ENCODE assay signal across 15 cellular contexts in the genomic region with DNA sequence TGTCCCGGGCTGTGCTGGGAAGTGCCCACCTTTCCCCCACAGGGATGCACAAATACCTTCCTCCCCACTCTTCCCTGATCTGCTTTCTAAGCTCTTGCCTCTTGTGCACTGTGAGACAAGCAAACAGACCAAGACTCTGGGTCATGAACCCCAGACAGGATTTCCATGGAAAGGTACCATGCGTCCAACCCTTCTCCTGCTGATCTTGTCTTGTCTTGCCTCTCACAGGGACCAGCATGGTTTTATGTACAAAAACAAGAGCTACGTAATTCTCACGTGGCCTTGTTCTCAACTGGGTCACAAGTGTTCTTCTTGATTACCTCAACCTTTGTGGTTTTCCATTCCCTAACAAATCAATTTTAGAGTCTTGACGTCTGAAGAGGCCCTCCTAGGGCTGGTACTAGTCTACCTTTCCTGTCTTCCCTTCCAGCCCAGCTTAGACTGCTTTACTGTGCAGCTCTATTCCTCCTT.
DNase-seq lines count a peak whose midpoint lies in the region; ATAC-seq, FAIRE-seq and TF ChIP-seq lines count a peak whose summit lies in the region.
"Had no signal": no experiment of that assay in that cellular context is flagged by ENCODE, and none has a peak within 500 bp of the region (broad histone marks: within the 10 kb centered on the region; RNA-seq: fewer than 3 reads in every experiment).

No MANE protein-coding gene starts in this region.

- TF ChIP-seq CTCF in HEK293 (tag by site-specific recombination; IDR thresholded peaks at IDR 0.05), result no peak
- TF ChIP-seq CTCF in bronchial epithelial cell (IDR thresholded peaks at IDR 0.05; ENCODE audit: insufficient read depth, low read length, severe bottlenecking), result no peak

- H3K27ac ChIP-seq in HEK293 (ENCODE audit: extremely low read depth, low read depth, low read length), result peak overlapping the region; percentile 88
- peak overlapping the region; percentile 66 for H3K27ac ChIP-seq in naive thymus-derived CD4-positive, alpha-beta T cell (ENCODE audit: low read depth, low read length)
- H3K27ac ChIP-seq: gastroesophageal sphincter had no signal

- intact Hi-C loops in naive thymus-derived CD4-positive, alpha-beta T cell (cut with micrococcal nuclease), result loop anchor here in 1 of 2 donors (1.0 kb wide), 1 partner anchor 9 kb away; no protein-coding TSS in a partner anchor

- POLR2A ChIA-PET in HEK293 (lab: Yijun Ruan, JAX), result interaction anchor here (0.8 to 2.1 kb wide), 4 partner anchors 10 to 163 kb away, joined by 3 to 8 read pairs (median 4); no protein-coding TSS in a partner anchor
- POLR2A ChIA-PET in naive thymus-derived CD4-positive, alpha-beta T cell (lab: Charles Lee), result interaction anchor here (1.0 kb wide), 1 partner anchor 22 kb away, joined by 3 read pairs; no protein-coding TSS in a partner anchor

- no peak for FAIRE-seq in bronchial epithelial cell (lab: Jason Lieb, UNC)
- FAIRE-seq: colon had no signal

- peaks cover 24% of the 10 kb centered on the region for H3K4me1 ChIP-seq in HEK293 (ENCODE audit: control insufficient read depth, insufficient read depth, low read length)
- H3K4me1 ChIP-seq in naive thymus-derived CD4-positive, alpha-beta T cell (ENCODE audit: control insufficient read depth in 2 of 2, insufficient read depth in 2 of 2, low read length in 2 of 2), result peaks cover 0 to 12% of the 10 kb centered on the region in 2 donors
- H3K4me1 ChIP-seq: gastroesophageal sphincter had no signal

- CTCF ChIA-PET in HEK293 (lab: Yijun Ruan, JAX), result interaction anchor here (0.7 kb wide), 1 partner anchor 137 kb away, joined by 3 read pairs; no protein-coding TSS in a partner anchor
- CTCF ChIA-PET in naive thymus-derived CD4-positive, alpha-beta T cell (lab: Charles Lee), result no interaction called here

- H3K27me3 ChIP-seq in bronchial epithelial cell (ENCODE audit: control insufficient read depth, insufficient read depth, low read length), result no peaks in the 10 kb centered on the region
- no peaks in the 10 kb centered on the region for H3K27me3 ChIP-seq in naive thymus-derived CD4-positive, alpha-beta T cell (ENCODE audit: control insufficient read depth in 2 of 2, insufficient read depth in 2 of 2, low read length in 2 of 2)
- H3K27me3 ChIP-seq: gastroesophageal sphincter had no signal

- H3K9me3 ChIP-seq in HEK293 (ENCODE audit: control insufficient read depth, insufficient read depth, low read depth, low read length), result no peaks in the 10 kb centered on the region
- no peaks in the 10 kb centered on the region for H3K9me3 ChIP-seq in naive thymus-derived CD4-positive, alpha-beta T cell (ENCODE audit: control insufficient read depth in 2 of 3, low read length in 3 of 3)
- H3K9me3 ChIP-seq: gastroesophageal sphincter had no signal

- ATAC-seq in naive thymus-derived CD4-positive, alpha-beta T cell, result peak; percentile 95
- ATAC-seq in activated naive CD8-positive, alpha-beta T cell treated with anti-CD3 and anti-CD28 coated beads, Interleukin-2, amount 50 U/mL, for 24 hours, result no peak
- no peak for ATAC-seq in GM21529 (IDR thresholded peaks at IDR 0.05; ENCODE audit: unreplicated experiment)
- ATAC-seq in HG03442 (IDR thresholded peaks at IDR 0.05; ENCODE audit: unreplicated experiment), result no peak
- ATAC-seq: gastroesophageal sphincter, left ventricle myocardium superior had no signal

- DNase-seq in DMS153 (lab: John Stamatoyannopoulos, UW) (peak; percentile 2), DMS153 treated with DMSO at 0.1 percent for 48 hours (lab: John Stamatoyannopoulos, UW; ENCODE audit: unreplicated experiment) (no peak), bronchial epithelial cell (ENCODE audit: low read depth) (peak; percentile 92)
- DNase-seq in naive thymus-derived CD4-positive, alpha-beta T cell, result peak in 2 of 9 donors; percentile 14 to 68
- DNase-seq in activated naive CD8-positive, alpha-beta T cell treated with anti-CD3 and anti-CD28 coated beads, Interleukin-2, amount 50 U/mL, for 24 hours, result no peak
- DNase-seq: 8988T; activated CD4-positive, CD25-positive, alpha-beta regulatory T cell treated with anti-CD3 and anti-CD28 coated beads, Interleukin-2, amount 50 U/mL, for 72 hours; left ventricle myocardium superior; stimulated activated CD4-positive, alpha-beta T cell treated with anti-CD3 and anti-CD28 coated beads, Interleukin-2, amount 100 ng/mL, for 48 hours had no signal

- peaks cover 0 to 5% (median 0%) of the 10 kb centered on the region in 11 donors for H3K9me3 Mint-ChIP-seq in naive thymus-derived CD4-positive, alpha-beta T cell
- H3K9me3 Mint-ChIP-seq in activated naive CD8-positive, alpha-beta T cell treated with anti-CD3 and anti-CD28 coated beads, Interleukin-2, amount 50 U/mL, for 24 hours, result no peaks in the 10 kb centered on the region
- H3K9me3 Mint-ChIP-seq: activated naive CD4-positive, alpha-beta T cell treated with anti-CD3 and anti-CD28 coated beads, Interleukin-2, amount 50 U/mL, for 72 hours had no signal

- peaks cover 0 to 47% (median 21%) of the 10 kb centered on the region in 7 donors for H3K4me1 Mint-ChIP-seq in naive thymus-derived CD4-positive, alpha-beta T cell
- H3K4me1 Mint-ChIP-seq in activated naive CD8-positive, alpha-beta T cell treated with anti-CD3 and anti-CD28 coated beads, Interleukin-2, amount 50 U/mL, for 24 hours, result peaks cover 10% of the 10 kb centered on the region

- peaks cover 0 to 20% (median 0%) of the 10 kb centered on the region in 5 donors for H3K27me3 Mint-ChIP-seq in naive thymus-derived CD4-positive, alpha-beta T cell
- no peaks in the 10 kb centered on the region for H3K27me3 Mint-ChIP-seq in activated naive CD8-positive, alpha-beta T cell treated with anti-CD3 and anti-CD28 coated beads, Interleukin-2, amount 50 U/mL, for 24 hours

- H3K36me3 ChIP-seq in HEK293 (ENCODE audit: control insufficient read depth in 2 of 2, insufficient read depth in 1 of 2, low read length in 2 of 2), result no peaks in the 10 kb centered on the region
- no peaks in the 10 kb centered on the region for H3K36me3 ChIP-seq in bronchial epithelial cell (ENCODE audit: control insufficient read depth, insufficient read depth, low read length)
- H3K36me3 ChIP-seq in naive thymus-derived CD4-positive, alpha-beta T cell (ENCODE audit: control insufficient read depth in 2 of 3, insufficient read depth in 3 of 3, low read length in 3 of 3), result no peaks in the 10 kb centered on the region
- H3K36me3 ChIP-seq: gastroesophageal sphincter had no signal

- H3K4me3 ChIP-seq in HEK293 (ENCODE audit: low read depth, low read length) (no peak overlapping the region), bronchial epithelial cell (ENCODE audit: low read depth, low read length) (no peak overlapping the region)
- no peak overlapping the region for H3K4me3 ChIP-seq in naive thymus-derived CD4-positive, alpha-beta T cell (ENCODE audit: low read length)
- H3K4me3 ChIP-seq: gastroesophageal sphincter had no signal

- H3K36me3 Mint-ChIP-seq in naive thymus-derived CD4-positive, alpha-beta T cell, result peaks cover 0 to 6% (median 0%) of the 10 kb centered on the region in 5 donors
- no peaks in the 10 kb centered on the region for H3K36me3 Mint-ChIP-seq in activated naive CD8-positive, alpha-beta T cell treated with anti-CD3 and anti-CD28 coated beads, Interleukin-2, amount 50 U/mL, for 24 hours (ENCODE audit: low read depth)
- H3K36me3 Mint-ChIP-seq: activated naive CD4-positive, alpha-beta T cell treated with anti-CD3 and anti-CD28 coated beads, Interleukin-2, amount 50 U/mL, for 72 hours had no signal

- peak overlapping the region in 6 of 9 donors; percentile 11 to 94 (median 26) for H3K27ac Mint-ChIP-seq in naive thymus-derived CD4-positive, alpha-beta T cell
- H3K27ac Mint-ChIP-seq in activated naive CD8-positive, alpha-beta T cell treated with anti-CD3 and anti-CD28 coated beads, Interleukin-2, amount 50 U/mL, for 24 hours, result no peak overlapping the region

- H3K4me3 Mint-ChIP-seq in naive thymus-derived CD4-positive, alpha-beta T cell, result peak overlapping the region in 1 of 10 donors; percentile 0
- no peak overlapping the region for H3K4me3 Mint-ChIP-seq in activated naive CD8-positive, alpha-beta T cell treated with anti-CD3 and anti-CD28 coated beads, Interleukin-2, amount 50 U/mL, for 24 hours

TF ChIP-seq in HEK293, 187 proteins besides CTCF, POLR2A, EP300 and RAD21 (continues in another document):
- TF ChIP-seq GLIS1 (tag by site-specific recombination; IDR thresholded peaks at IDR 0.05) (peak; percentile 75), ZNF184 (tag by site-specific recombination; IDR thresholded peaks at IDR 0.05) (0 out of 2 replicates have a peak, but pooled peaks have one; percentile 30), ZNF580 (tag by site-specific recombination; IDR thresholded peaks at IDR 0.05) (0 out of 2 replicates have a peak, but pooled peaks have one; percentile 19), GFI1B (tag by site-specific recombination; IDR thresholded peaks at IDR 0.05) (peak; percentile 27; the same call in 1 of the 2 replicates), ZNF544 (tag by site-specific recombination; IDR thresholded peaks at IDR 0.05) (no peak), ZNF596 (tag by site-specific recombination; IDR thresholded peaks at IDR 0.05) (no peak), SP2 (tag by site-specific recombination; IDR thresholded peaks at IDR 0.05) (peak; percentile 51), ZNF146 (tag by site-specific recombination; IDR thresholded peaks at IDR 0.05) (no peak), ZNF169 (tag by site-specific recombination; IDR thresholded peaks at IDR 0.05) (no peak), ZNF426 (tag by site-specific recombination; IDR thresholded peaks at IDR 0.05) (no peak), ZNF639 (tag by site-specific recombination; IDR thresholded peaks at IDR 0.05) (peak; percentile 92), ZBTB17 (tag by site-specific recombination; IDR thresholded peaks at IDR 0.05) (peak; percentile 70), ZNF10 (tag by site-specific recombination; IDR thresholded peaks at IDR 0.05) (peak; percentile 90; the same call in 1 of the 2 replicates)

Comparison
In these comparisons a context has a peak if more than half of its experiments do, and no peak if none do; other contexts are left out.
1. DNase-seq: peak in DMS153 (single experiment) and bronchial epithelial cell (single experiment); none in DMS153 treated with DMSO at 0.1 percent for 48 hours (single experiment) and activated naive CD8-positive, alpha-beta T cell treated with anti-CD3 and anti-CD28 coated beads, Interleukin-2, amount 50 U/mL, for 24 hours (single experiment).